Comparison of ENCODE assay signal across 13 cellular contexts in genomic region chr21:38815060-38815405, GRCh38. TPM values are rescaled to one million over a fixed set of nuclear protein-coding genes. Genes with fewer than 3 reads are reported as not detected.
DNase-seq lines count a peak whose midpoint lies in the region; ATAC-seq, FAIRE-seq and TF ChIP-seq lines count a peak whose summit lies in the region.
"Had no signal": no experiment of that assay in that cellular context is flagged by ENCODE, and none has a peak within 500 bp of the region (broad histone marks: within the 10 kb centered on the region; RNA-seq: fewer than 3 reads in every experiment).

No MANE protein-coding gene starts in this region.

- no peak overlapping the region for H3K4me2 ChIP-seq in keratinocyte (ENCODE audit: control insufficient read depth, extremely low read depth, insufficient read depth, low read depth, low read length)

- peaks cover 41% of the 10 kb centered on the region for H3K4me1 Mint-ChIP-seq in activated T-cell treated with anti-CD3 and anti-CD28 coated beads, Interleukin-2, amount 50 U/mL, for 72 hours (ENCODE audit: low read depth)
- peaks cover 2% of the 10 kb centered on the region for H3K4me1 Mint-ChIP-seq in T-helper 17 cell
- H3K4me1 Mint-ChIP-seq: memory B cell had no signal

- H3K4me3 ChIP-seq in keratinocyte (ENCODE audit: control insufficient read depth in 2 of 3, extremely low read depth in 1 of 3, insufficient read depth in 2 of 3, low read depth in 1 of 3, low read length in 3 of 3) (no peak overlapping the region), upper lobe of left lung (no peak overlapping the region), WERI-Rb-1 (ENCODE audit: low read depth, low read length) (no peak overlapping the region)
- H3K4me3 ChIP-seq: cardiac muscle cell, tibial artery had no signal

- H3K27ac Mint-ChIP-seq in activated T-cell treated with anti-CD3 and anti-CD28 coated beads, Interleukin-2, amount 50 U/mL, for 72 hours = peak overlapping the region; percentile 75
- H3K27ac Mint-ChIP-seq in T-helper 17 cell = peak overlapping the region; percentile 24
- H3K27ac Mint-ChIP-seq: memory B cell, T-cell had no signal

- H3K36me3 Mint-ChIP-seq in activated T-cell treated with anti-CD3 and anti-CD28 coated beads, Interleukin-2, amount 50 U/mL, for 72 hours (ENCODE audit: insufficient read depth in 2 of 2) = peaks cover 43 to 77% of the 10 kb centered on the region in 2 donors
- H3K36me3 Mint-ChIP-seq in T-helper 17 cell (ENCODE audit: low read depth) = peaks cover 11% of the 10 kb centered on the region

- WGBS in upper lobe of left lung, 2 donors = 79 to 83% methylated on average over 2 of the region's 2 CpGs

- H3K9me3 Mint-ChIP-seq in activated T-cell treated with anti-CD3 and anti-CD28 coated beads, Interleukin-2, amount 50 U/mL, for 72 hours = no peaks in the 10 kb centered on the region

- H3K4me3 Mint-ChIP-seq in activated T-cell treated with anti-CD3 and anti-CD28 coated beads, Interleukin-2, amount 50 U/mL, for 72 hours = no peak overlapping the region
- no peak overlapping the region for H3K4me3 Mint-ChIP-seq in T-helper 17 cell
- H3K4me3 Mint-ChIP-seq: memory B cell, T-cell had no signal

- no peak for TF ChIP-seq EP300 in upper lobe of left lung (IDR thresholded peaks at IDR 0.05)

- H3K4me1 ChIP-seq in keratinocyte (ENCODE audit: control insufficient read depth, extremely low read depth, insufficient read depth, low read length) = peaks cover 41% of the 10 kb centered on the region
- H3K4me1 ChIP-seq in upper lobe of left lung = peaks cover 53 to 72% (median 62%) of the 10 kb centered on the region in 4 donors

- dilution Hi-C loops in keratinocyte (cut with MboI; ENCODE audit: extremely low pct_ligation_motif_present, low sequenced_read_pairs) = no loop called here

- H3K27ac ChIP-seq in keratinocyte (ENCODE audit: control insufficient read depth, insufficient read depth, low read length) (peak overlapping the region; percentile 15), upper lobe of left lung (peak overlapping the region in 3 of 4 donors; percentile 13 to 98 (median 67)), WERI-Rb-1 (no peak overlapping the region)
- H3K27ac ChIP-seq: cardiac muscle cell, tibial artery had no signal

- peaks cover 41 to 79% of the 10 kb centered on the region in 2 experiments for H3K36me3 ChIP-seq in keratinocyte (ENCODE audit: control insufficient read depth in 2 of 2, extremely low read depth in 1 of 2, insufficient read depth in 2 of 2, low read length in 2 of 2)
- H3K36me3 ChIP-seq in upper lobe of left lung = peaks cover 51 to 98% (median 79%) of the 10 kb centered on the region in 4 donors
- peaks cover 73% of the 10 kb centered on the region for H3K36me3 ChIP-seq in WERI-Rb-1

- H3K79me2 ChIP-seq in keratinocyte (ENCODE audit: control insufficient read depth, insufficient read depth, low read length) = peaks cover 33% of the 10 kb centered on the region

- H3K9ac ChIP-seq in keratinocyte (ENCODE audit: control insufficient read depth, extremely low read depth, insufficient read depth, low read length) = no peak overlapping the region

- no peak for TF ChIP-seq CTCF in keratinocyte (optimal IDR thresholded peaks at IDR 0.05 in 1 of 3, IDR thresholded peaks at IDR 0.05 in 1 of 3, conservative IDR thresholded peaks at IDR 0.05 in 1 of 3; ENCODE audit: extremely low read depth in 1 of 3, insufficient read depth in 2 of 3, low read length in 3 of 3)
- no peak for TF ChIP-seq CTCF in upper lobe of left lung (IDR thresholded peaks at IDR 0.05)
- TF ChIP-seq CTCF in WERI-Rb-1 (IDR thresholded peaks at IDR 0.05; ENCODE audit: low read depth, low read length) = no peak
- TF ChIP-seq CTCF in GM13976 (IDR thresholded peaks at IDR 0.05; ENCODE audit: borderline replicate concordance, control extremely low read depth, extremely low read depth, insufficient read depth, missing control alignments) = no peak

- no peaks in the 10 kb centered on the region for H3K27me3 Mint-ChIP-seq in activated T-cell treated with anti-CD3 and anti-CD28 coated beads, Interleukin-2, amount 50 U/mL, for 72 hours (ENCODE audit: low read depth)
- H3K27me3 Mint-ChIP-seq in T-helper 17 cell = no peaks in the 10 kb centered on the region
- H3K27me3 Mint-ChIP-seq: memory B cell, T-cell had no signal

- in situ Hi-C loops in GM13976 (cut with MboI; ENCODE audit: low sequenced_read_pairs, unreplicated experiment) = no loop called here

- no peak overlapping the region for H2AFZ ChIP-seq in keratinocyte (ENCODE audit: control insufficient read depth, low read length)

- peaks cover 5% of the 10 kb centered on the region for H3K9me1 ChIP-seq in keratinocyte (ENCODE audit: control insufficient read depth, extremely low read depth, insufficient read depth, low read length)

- ATAC-seq in activated T-cell treated with anti-CD3 and anti-CD28 coated beads, Interleukin-2, amount 50 U/mL, for 72 hours (replicated peaks in 1 of 2) = peak in 1 of 2 donors; percentile 61
- ATAC-seq in T-helper 17 cell (no peak), upper lobe of left lung (ENCODE audit: low FRiP score in 2 of 2) (no peak)
- ATAC-seq: T-cell had no signal

- H3K27me3 ChIP-seq in keratinocyte (ENCODE audit: control insufficient read depth, extremely low read depth, insufficient read depth, low read length) (no peaks in the 10 kb centered on the region), upper lobe of left lung (no peaks in the 10 kb centered on the region), WERI-Rb-1 (ENCODE audit: insufficient read depth, low read depth, severe bottlenecking) (no peaks in the 10 kb centered on the region)
- H3K27me3 ChIP-seq: cardiac muscle cell, tibial artery had no signal

- no peaks in the 10 kb centered on the region for H4K20me1 ChIP-seq in keratinocyte (ENCODE audit: control insufficient read depth, extremely low read depth, insufficient read depth, low read length)

- DNase-seq in activated T-cell treated with anti-CD3 and anti-CD28 coated beads, Interleukin-2, amount 50 U/mL, for 72 hours = no peak
- no peak for DNase-seq in activated T-cell treated with anti-CD3 and anti-CD28 coated beads, Interleukin-2, amount 50 U/mL, for 1 hour
- DNase-seq in T-helper 17 cell (no peak), keratinocyte (ENCODE audit: low read depth, low spot score) (no peak), upper lobe of left lung (no peak), WERI-Rb-1 (no peak), DMS153 treated with DMSO at 0.1 percent for 48 hours (lab: John Stamatoyannopoulos, UW; ENCODE audit: unreplicated experiment) (no peak), GM13976 (ENCODE audit: low spot score) (no peak)
- DNase-seq: T-cell had no signal

- H3K9me3 ChIP-seq in T-helper 17 cell (ENCODE audit: control insufficient read depth, low read length, poor library complexity, severe bottlenecking) = no peaks in the 10 kb centered on the region
- H3K9me3 ChIP-seq in keratinocyte (ENCODE audit: control insufficient read depth, low read depth, low read length) = peaks cover 3% of the 10 kb centered on the region
- H3K9me3 ChIP-seq in upper lobe of left lung = no peaks in the 10 kb centered on the region
- no peaks in the 10 kb centered on the region for H3K9me3 ChIP-seq in WERI-Rb-1 (ENCODE audit: severe bottlenecking)
- H3K9me3 ChIP-seq: tibial artery had no signal

- TF ChIP-seq POLR2A in upper lobe of left lung (IDR thresholded peaks at IDR 0.05) = no peak

- no peak for FAIRE-seq in keratinocyte (lab: Jason Lieb, UNC)
- FAIRE-seq: GM12891 had no signal

RNA-seq across cellular contexts. Expression of gene ETS2, which starts 9.3 kb away (rescaled TPM):
- 100 to 1,000 TPM; 122 to 134 TPM for total RNA-seq in activated T-cell treated with anti-CD3 and anti-CD28 coated beads, Interleukin-2, amount 50 U/mL, for 72 hours
- total RNA-seq in T-helper 17 cell (10 to 100 TPM in 1 of 2 donors, 1 to 10 TPM in 1; 8.1 to 10.9 TPM), upper lobe of left lung (100 to 1,000 TPM in 5 of 6 donors, 10 to 100 TPM in 1; 70.2 to 215 (median 143) TPM)
- polyA plus RNA-seq in keratinocyte = 58.5 to 61.4 TPM (median 60.3 TPM) in 3 replicates
- polyA plus RNA-seq in keratinocyte (2011; ENCODE audit: low read depth) = 143 TPM
- polyA plus RNA-seq in keratinocyte (2011; cell fraction: cytosol; rRNA removed) = 29.1 and 35.4 TPM in 2 replicates
- polyA plus RNA-seq in keratinocyte (2011; cell fraction: nucleus; rRNA removed) = 122 and 140 TPM in 2 replicates
- polyA plus RNA-seq in keratinocyte (2012; ENCODE audit: low replicate concordance) = 37.3 and 92.4 TPM in 2 replicates
- 46.3 to 57.2 TPM (median 49.1 TPM) in 3 replicates for polyA minus RNA-seq in keratinocyte
- polyA minus RNA-seq in keratinocyte (2011; cell fraction: cytosol; rRNA and poly(A)+ RNA removed) = 34.7 TPM
- 70.5 and 112 TPM in 2 replicates for polyA minus RNA-seq in keratinocyte (2011; cell fraction: nucleus; rRNA and poly(A)+ RNA removed)

Comparison
In these comparisons a context has a peak if more than half of its experiments do, and no peak if none do; other contexts are left out.
1. RNA of gene ETS2, which starts 9.3 kb away (total RNA-seq): 70.2 to 215 TPM in upper lobe of left lung and 122 to 134 TPM in activated T-cell treated with anti-CD3 and anti-CD28 coated beads, Interleukin-2, amount 50 U/mL, for 72 hours; 8.1 to 10.9 TPM in T-helper 17 cell; every median in the first group is over 4 times any median in the second.